1 cellular context compared by ENCODE assay signal in genomic region chr1:53485478-53486394, GRCh38.
TF ChIP-seq lines count a peak whose summit lies in the region.

No MANE protein-coding gene starts in this region.

TF ChIP-seq in Ishikawa, 13 proteins besides CTCF, POLR2A, EP300 and RAD21 (continued from another document):
- TF ChIP-seq CEBPB (IDR thresholded peaks at IDR 0.05): no peak
- TF ChIP-seq, protein P1, sequence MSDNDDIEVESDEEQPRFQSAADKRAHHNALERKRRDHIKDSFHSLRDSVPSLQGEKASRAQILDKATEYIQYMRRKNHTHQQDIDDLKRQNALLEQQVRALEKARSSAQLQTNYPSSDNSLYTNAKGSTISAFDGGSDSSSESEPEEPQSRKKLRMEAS (IDR thresholded peaks at IDR 0.05): no peak
